Comparison of ENCODE assay signal across 22 cellular contexts in genomic region chr3:108241146-108241545, GRCh38. TPM values are rescaled to one million over a fixed set of nuclear protein-coding genes. Genes with fewer than 3 reads are reported as not detected.
DNase-seq lines count a peak whose midpoint lies in the region; ATAC-seq, FAIRE-seq and TF ChIP-seq lines count a peak whose summit lies in the region.
"Had no signal": no experiment of that assay in that cellular context is flagged by ENCODE, and none has a peak within 500 bp of the region (broad histone marks: within the 10 kb centered on the region; RNA-seq: fewer than 3 reads in every experiment).

No MANE protein-coding gene starts in this region.

- peak overlapping the region; percentile 44 for H3K27ac Mint-ChIP-seq in Caco-2 (ENCODE audit: unreplicated experiment)
- H3K27ac Mint-ChIP-seq in stimulated activated memory B cell treated with anti-CD40 and anti-IgM and Interleukin-4, amounts not matched to agents 10 μg/mL and 1 μg/mL and 100 μg/mL, for 72 hours = no peak overlapping the region
- H3K27ac Mint-ChIP-seq in activated naive CD4-positive, alpha-beta T cell treated with anti-CD3 and anti-CD28 coated beads for 36 hours = no peak overlapping the region
- H3K27ac Mint-ChIP-seq: CD4-positive, CD25-positive, alpha-beta regulatory T cell; CD8-positive, alpha-beta memory T cell; HFFc6 had no signal

- SMC1A ChIA-PET in GM12878 (lab: Charles Lee; ENCODE audit: uncharacterized antibody, unreplicated experiment) = no interaction called here

- peaks cover 14% of the 10 kb centered on the region for H3K9me3 Mint-ChIP-seq in Caco-2 (ENCODE audit: unreplicated experiment)
- H3K9me3 Mint-ChIP-seq in stimulated activated memory B cell treated with anti-CD40 and anti-IgM and Interleukin-4, amounts not matched to agents 10 μg/mL and 1 μg/mL and 100 μg/mL, for 72 hours = peaks cover 6% of the 10 kb centered on the region
- H3K9me3 Mint-ChIP-seq in activated naive CD4-positive, alpha-beta T cell treated with anti-CD3 and anti-CD28 coated beads for 36 hours = peaks cover 6% of the 10 kb centered on the region
- H3K9me3 Mint-ChIP-seq: HFFc6 had no signal

- no peak overlapping the region for H3K4me3 ChIP-seq in Caco-2 (ENCODE audit: low read depth, low read length)
- H3K4me3 ChIP-seq in GM12878 = no peak overlapping the region
- no peak overlapping the region for H3K4me3 ChIP-seq in mesodermal cell (ENCODE audit: extremely low read depth, insufficient read depth, low read length, poor library complexity, severe bottlenecking)

- POLR2A ChIA-PET in Caco-2 (lab: Charles Lee) (no interaction called here), GM12878 (lab: Charles Lee) (no interaction called here)

- TSS peak; percentile 38 for BruUV-seq in Caco-2 (replicated peaks; lab: Mats Ljungman, UMichigan)
- BruUV-seq in GM12878 (replicated peaks; lab: Mats Ljungman, UMichigan) = no TSS peak

- no peak overlapping the region for H3K4me2 ChIP-seq in GM12878 (ENCODE audit: control insufficient read depth, insufficient read depth)

- H2AFZ ChIP-seq in GM12878 (ENCODE audit: control insufficient read depth, low read depth, low read length) = no peak overlapping the region

- CTCF ChIA-PET in Caco-2 (lab: Charles Lee) (no interaction called here), GM12878 (lab: Yijun Ruan, JAX) (interaction anchor here (1.3 kb wide), 1 partner anchor 18 kb away, joined by 3 read pairs; no protein-coding TSS in a partner anchor)
- CTCF ChIA-PET in activated naive CD4-positive, alpha-beta T cell treated with anti-CD3 and anti-CD28 coated beads for 36 hours (lab: Charles Lee) = no interaction called here

- H3K79me2 ChIP-seq in GM12878 (ENCODE audit: control insufficient read depth, insufficient read depth, low read length) = no peaks in the 10 kb centered on the region

- no peak for TF ChIP-seq RAD21 in GM12878 (IDR thresholded peaks at IDR 0.05; ENCODE audit: insufficient read depth, low read depth, low read length)

- H3K27me3 Mint-ChIP-seq in Caco-2 (ENCODE audit: insufficient read depth, unreplicated experiment) = no peaks in the 10 kb centered on the region
- H3K27me3 Mint-ChIP-seq in stimulated activated memory B cell treated with anti-CD40 and anti-IgM and Interleukin-4, amounts not matched to agents 10 μg/mL and 1 μg/mL and 100 μg/mL, for 72 hours = no peaks in the 10 kb centered on the region
- H3K27me3 Mint-ChIP-seq in activated naive CD4-positive, alpha-beta T cell treated with anti-CD3 and anti-CD28 coated beads for 36 hours (ENCODE audit: low read depth) = peaks cover 1% of the 10 kb centered on the region
- H3K27me3 Mint-ChIP-seq: CD4-positive, CD25-positive, alpha-beta regulatory T cell; CD8-positive, alpha-beta memory T cell had no signal

- FAIRE-seq in GM12878 (lab: Jason Lieb, UNC) = peak; percentile 56
- FAIRE-seq: D721Med, HTR-8/SVneo had no signal

- DNase-seq in Caco-2 = no peak
- DNase-seq in GM12878 (ENCODE audit: low read depth, low spot score) = no peak
- no peak for DNase-seq in NCI-H774 (lab: John Stamatoyannopoulos, UW)
- no peak for DNase-seq in activated naive CD4-positive, alpha-beta T cell treated with anti-CD3 and anti-CD28 coated beads for 36 hours
- DNase-seq: BE2C; C1 segment of cervical spinal cord; CD4-positive, CD25-positive, alpha-beta regulatory T cell; CD8-positive, alpha-beta memory T cell; COR-L47; GDM1; GOT3; H7; HFFc6; IMR-90 had no signal

- no peaks in the 10 kb centered on the region for H3K36me3 ChIP-seq in Caco-2 (ENCODE audit: control insufficient read depth, insufficient read depth, low read length)
- H3K36me3 ChIP-seq in GM12878 (ENCODE audit: control insufficient read depth in 2 of 2, insufficient read depth in 2 of 2, low read length in 1 of 2) = no peaks in the 10 kb centered on the region
- H3K36me3 ChIP-seq in mesodermal cell (ENCODE audit: control insufficient read depth, insufficient read depth, low read length) = no peaks in the 10 kb centered on the region
- H3K36me3 ChIP-seq: BE2C had no signal

- H4K20me1 ChIP-seq in GM12878 (ENCODE audit: control insufficient read depth, insufficient read depth) = no peaks in the 10 kb centered on the region

- H3K27me3 ChIP-seq in Caco-2 (replicated peaks; ENCODE audit: control insufficient read depth, insufficient read depth, low read length) = no peaks in the 10 kb centered on the region
- no peaks in the 10 kb centered on the region for H3K27me3 ChIP-seq in GM12878 (replicated peaks in 1 of 2; ENCODE audit: control insufficient read depth in 2 of 2, insufficient read depth in 2 of 2, low read length in 1 of 2)
- H3K27me3 ChIP-seq: BE2C had no signal

- TF ChIP-seq POLR2A in GM12878 (IDR thresholded peaks at IDR 0.05; ENCODE audit: low read depth, low read length) = no peak

- H3K9me3 ChIP-seq in Caco-2 (peaks cover 8% of the 10 kb centered on the region; the same call in 1 of the 2 replicates), GM12878 (replicated peaks; ENCODE audit: control insufficient read depth, insufficient read depth, low read length) (no peaks in the 10 kb centered on the region; the same call in 2 of the 3 replicates), mesodermal cell (ENCODE audit: control insufficient read depth, low read length) (no peaks in the 10 kb centered on the region)
- H3K9me3 ChIP-seq: BE2C had no signal

- in situ Hi-C loops in GM12878 (cut with MboI) = no loop called here

- H3K4me1 ChIP-seq in Caco-2 (peaks cover 44% of the 10 kb centered on the region), GM12878 (ENCODE audit: control insufficient read depth, insufficient read depth, low read length) (no peaks in the 10 kb centered on the region), mesodermal cell (ENCODE audit: control insufficient read depth, insufficient read depth, low read length, poor library complexity, severe bottlenecking) (no peaks in the 10 kb centered on the region)

- H3K4me3 Mint-ChIP-seq in Caco-2 (ENCODE audit: unreplicated experiment) = no peak overlapping the region
- H3K4me3 Mint-ChIP-seq in stimulated activated memory B cell treated with anti-CD40 and anti-IgM and Interleukin-4, amounts not matched to agents 10 μg/mL and 1 μg/mL and 100 μg/mL, for 72 hours = no peak overlapping the region
- H3K4me3 Mint-ChIP-seq in activated naive CD4-positive, alpha-beta T cell treated with anti-CD3 and anti-CD28 coated beads for 36 hours = no peak overlapping the region
- H3K4me3 Mint-ChIP-seq: CD4-positive, CD25-positive, alpha-beta regulatory T cell; CD8-positive, alpha-beta memory T cell; HFFc6 had no signal

- H3K36me3 Mint-ChIP-seq in Caco-2 (ENCODE audit: insufficient read depth, unreplicated experiment) = no peaks in the 10 kb centered on the region
- peaks cover 10% of the 10 kb centered on the region for H3K36me3 Mint-ChIP-seq in stimulated activated memory B cell treated with anti-CD40 and anti-IgM and Interleukin-4, amounts not matched to agents 10 μg/mL and 1 μg/mL and 100 μg/mL, for 72 hours
- peaks cover 7% of the 10 kb centered on the region for H3K36me3 Mint-ChIP-seq in activated naive CD4-positive, alpha-beta T cell treated with anti-CD3 and anti-CD28 coated beads for 36 hours (ENCODE audit: low read depth)
- H3K36me3 Mint-ChIP-seq: CD4-positive, CD25-positive, alpha-beta regulatory T cell had no signal

- no peak overlapping the region for H3K27ac ChIP-seq in GM12878 (ENCODE audit: control insufficient read depth, insufficient read depth)
- peak overlapping the region; percentile 23 for H3K27ac ChIP-seq in mesodermal cell (ENCODE audit: low read depth, low read length, severe bottlenecking)

- intact Hi-C loops in Caco-2 (cut with micrococcal nuclease; ENCODE audit: unreplicated experiment) = loop anchor here (1.0 to 5.0 kb wide), 2 partner anchors 19 to 76 kb away; partner anchors contain the start of gene IFT57
- intact Hi-C loops in GM12878 (cut with micrococcal nuclease; ENCODE audit: unreplicated experiment) = no loop called here
- intact Hi-C loops in activated naive CD4-positive, alpha-beta T cell treated with anti-CD3 and anti-CD28 coated beads for 36 hours (cut with micrococcal nuclease) = no loop called here

- no peak for ATAC-seq in GM12878
- ATAC-seq in stimulated activated memory B cell treated with anti-CD40 and anti-IgM and Interleukin-4, amounts not matched to agents 10 μg/mL and 1 μg/mL and 100 μg/mL, for 72 hours = peak; percentile 62
- ATAC-seq in HG02759 (IDR thresholded peaks at IDR 0.05; ENCODE audit: unreplicated experiment) = no peak
- ATAC-seq: HCT116 had no signal

- no peak for TF ChIP-seq EP300 in GM12878 (IDR thresholded peaks at IDR 0.05; ENCODE audit: borderline replicate concordance in 1 of 2, control insufficient read depth in 1 of 2, low read depth in 2 of 2, low read length in 2 of 2)

- no peak overlapping the region for H3K9ac ChIP-seq in GM12878 (ENCODE audit: control insufficient read depth, insufficient read depth, low read length)

- RAD21 ChIA-PET in GM12878 (lab: Charles Lee; ENCODE audit: unreplicated experiment) = no interaction called here

- TF ChIP-seq CTCF in Caco-2 (IDR thresholded peaks at IDR 0.05; ENCODE audit: insufficient read depth in 1 of 2, low read depth in 1 of 2, low read length in 1 of 2, severe bottlenecking in 1 of 2, unreplicated experiment in 1 of 2) (no peak), GM12878 (IDR thresholded peaks at IDR 0.05 in 2 of 3, conservative IDR thresholded peaks at IDR 0.05 in 1 of 3; ENCODE audit: control insufficient read depth in 2 of 3, extremely low read depth in 1 of 3, insufficient read depth in 1 of 3, low read depth in 3 of 3, low read length in 3 of 3) (no peak)

- H3K4me1 Mint-ChIP-seq in Caco-2 (ENCODE audit: low read depth, unreplicated experiment) = peaks cover 9% of the 10 kb centered on the region
- peaks cover 15% of the 10 kb centered on the region for H3K4me1 Mint-ChIP-seq in stimulated activated memory B cell treated with anti-CD40 and anti-IgM and Interleukin-4, amounts not matched to agents 10 μg/mL and 1 μg/mL and 100 μg/mL, for 72 hours
- peaks cover 9% of the 10 kb centered on the region for H3K4me1 Mint-ChIP-seq in activated naive CD4-positive, alpha-beta T cell treated with anti-CD3 and anti-CD28 coated beads for 36 hours (ENCODE audit: low read depth)
- H3K4me1 Mint-ChIP-seq: CD4-positive, CD25-positive, alpha-beta regulatory T cell; CD8-positive, alpha-beta memory T cell had no signal

- WGBS in GM12878 (ENCODE audit: insufficient coverage, insufficient replicate concordance, low lambda C conversion rate, missing lambda C conversion rate) = 83% methylated on average over 2 of the region's 2 CpGs
- WGBS in mesodermal cell (ENCODE audit: insufficient coverage in 2 of 2), 2 experiments = 88 to 94% methylated on average over 2 of the region's 2 CpGs

RNA-seq across cellular contexts. Expression of gene IFT57, which starts 18.9 kb away (rescaled TPM):
- total RNA-seq in Caco-2 (2022) (17.6 and 19.4 TPM in 2 replicates), GM12878 (2014; rRNA removed) (8.2 and 10.7 TPM in 2 replicates), GM12878 (2014; rRNA removed; fragmentation: Illumina TruSeq; extraction: Trizol) (5.8 and 6.6 TPM in 2 replicates), GM12878 (2021) (9.0 and 9.3 TPM in 2 replicates)
- 9.8 and 12.7 TPM in 2 replicates for total RNA-seq in GM12878 (2013; cell fraction: nucleolus; rRNA removed)
- 3.3 TPM for polyA plus RNA-seq in GM12878 (2011; ENCODE audit: low read depth)
- polyA plus RNA-seq in GM12878 (2011; rRNA removed) (13.3 and 18.5 TPM in 2 replicates), GM12878 (2014; fragmentation: Illumina TruSeq; extraction: Trizol) (6.8 and 9.7 TPM in 2 replicates), GM12878 (2014; fragmentation: Nextera tagmentation; extraction: Ambion mirVana) (1 to 10 TPM; 1.8 to 2.8 TPM), GM12878 (2014; rRNA removed) (6.4 and 7.5 TPM in 2 replicates), GM12878 (2016; fragmentation: Nextera tagmentation; extraction: Ambion mirVana) (10 to 100 TPM; 23.2 to 25.0 TPM)
- polyA plus RNA-seq in GM12878 (2011; cell fraction: cytosol; rRNA removed) = 7.5 and 11.7 TPM in 2 replicates
- 9.2 and 9.9 TPM in 2 replicates for polyA plus RNA-seq in GM12878 (2011; cell fraction: nucleus; rRNA removed)
- 8.1 and 10.0 TPM in 2 replicates for polyA plus RNA-seq in GM12878 (2012)
- 8.6 and 10.4 TPM in 2 replicates for polyA minus RNA-seq in GM12878 (2011; rRNA and poly(A)+ RNA removed)
- polyA minus RNA-seq in GM12878 (2011; cell fraction: cytosol; rRNA and poly(A)+ RNA removed) = 2.9 and 4.5 TPM in 2 replicates
- 6.3 and 10.7 TPM in 2 replicates for polyA minus RNA-seq in GM12878 (2011; cell fraction: nucleus; rRNA and poly(A)+ RNA removed)
- 49.9 TPM for polyA plus RNA-seq in mesodermal cell (2013, experiment 1 of 2)
- polyA plus RNA-seq in mesodermal cell (2013, experiment 2 of 2) = 43.5 TPM
- total RNA-seq in activated naive CD4-positive, alpha-beta T cell treated with anti-CD3 and anti-CD28 coated beads for 36 hours = 10 to 100 TPM; 26.2 to 27.7 TPM

RNA-seq across cellular contexts. Expression of gene HHLA2, which starts 55.2 kb away (rescaled TPM):
- total RNA-seq in Caco-2 (2022) = 0.50 and 0.91 TPM in 2 replicates
- total RNA-seq in GM12878 (2013; cell fraction: nucleolus; rRNA removed) = 4.8 and 6.2 TPM in 2 replicates
- 0.11 and 0.16 TPM in 2 replicates for total RNA-seq in GM12878 (2014; rRNA removed)
- total RNA-seq in GM12878 (2014; rRNA removed; fragmentation: Illumina TruSeq; extraction: Trizol) = 0.31 and 0.37 TPM in 2 replicates
- 0.11 and 0.18 TPM in 2 replicates for total RNA-seq in GM12878 (2021)
- polyA plus RNA-seq in GM12878 (2011; ENCODE audit: low read depth) = 0.42 TPM
- 1.3 and 1.6 TPM in 2 replicates for polyA plus RNA-seq in GM12878 (2011; rRNA removed)
- 0.22 and 0.32 TPM in 2 replicates for polyA plus RNA-seq in GM12878 (2011; cell fraction: cytosol; rRNA removed)
- 1.7 and 2.8 TPM in 2 replicates for polyA plus RNA-seq in GM12878 (2011; cell fraction: nucleus; rRNA removed)
- 0.45 and 1.1 TPM in 2 replicates for polyA plus RNA-seq in GM12878 (2012)
- polyA plus RNA-seq in GM12878 (2014; fragmentation: Illumina TruSeq; extraction: Trizol) = 0.28 and 0.52 TPM in 2 replicates
- polyA plus RNA-seq in GM12878 (2014; fragmentation: Nextera tagmentation; extraction: Ambion mirVana) = under 1 TPM in 1 of 2 experiments, not detected in 1; 0.27 TPM
- 0.16 and 0.32 TPM in 2 replicates for polyA plus RNA-seq in GM12878 (2014; rRNA removed)
- under 1 TPM; 0.23 to 0.54 TPM for polyA plus RNA-seq in GM12878 (2016; fragmentation: Nextera tagmentation; extraction: Ambion mirVana)
- polyA minus RNA-seq in GM12878 (2011; rRNA and poly(A)+ RNA removed) = 0.21 and 0.66 TPM in 2 replicates
- polyA minus RNA-seq in GM12878 (2011; cell fraction: cytosol; rRNA and poly(A)+ RNA removed) = not detected in 2 replicates
- polyA minus RNA-seq in GM12878 (2011; cell fraction: nucleus; rRNA and poly(A)+ RNA removed) = 0.48 TPM in 2 replicates
- not detected for polyA plus RNA-seq in mesodermal cell (2013, experiment 1 of 2)
- not detected for polyA plus RNA-seq in mesodermal cell (2013, experiment 2 of 2)
- under 1 TPM; 0.22 to 0.26 TPM for total RNA-seq in activated naive CD4-positive, alpha-beta T cell treated with anti-CD3 and anti-CD28 coated beads for 36 hours
- total RNA-seq: A172, Daoy, H7, HFFc6, IMR-90 had no signal
- polyA plus RNA-seq: CD4-positive, CD25-positive, alpha-beta regulatory T cell; IMR-90 had no signal
